Comparison of ENCODE assay signal across 9 cellular contexts in genomic region chr4:184805462-184806245, GRCh38. TPM values are rescaled to one million over a fixed set of nuclear protein-coding genes. Genes with fewer than 3 reads are reported as not detected.
DNase-seq lines count a peak whose midpoint lies in the region; ATAC-seq, FAIRE-seq and TF ChIP-seq lines count a peak whose summit lies in the region.
"Had no signal": no experiment of that assay in that cellular context is flagged by ENCODE, and none has a peak within 500 bp of the region (broad histone marks: within the 10 kb centered on the region; RNA-seq: fewer than 3 reads in every experiment).

No MANE protein-coding gene starts in this region.

- no peak overlapping the region for H3K9ac ChIP-seq in mammary epithelial cell (ENCODE audit: insufficient read depth, low read length)

- in situ Hi-C loops in mammary epithelial cell (cut with MboI; ENCODE audit: low sequenced_read_pairs in 2 of 2), result no loop called here

- peaks cover 44% of the 10 kb centered on the region for H3K4me1 ChIP-seq in mammary epithelial cell (ENCODE audit: insufficient read depth, low read length)

- H2AFZ ChIP-seq in mammary epithelial cell (ENCODE audit: low read depth, low read length), result no peak overlapping the region

- no peaks in the 10 kb centered on the region for H3K27me3 ChIP-seq in mammary epithelial cell (ENCODE audit: insufficient read depth, low read length)

- BruUV-seq in mammary epithelial cell (replicated peaks; lab: Mats Ljungman, UMichigan), result no TSS peak

- H4K20me1 ChIP-seq in mammary epithelial cell (ENCODE audit: insufficient read depth, low read length), result no peaks in the 10 kb centered on the region

- H3K9me3 ChIP-seq in mammary epithelial cell (replicated peaks; ENCODE audit: insufficient read depth, low read length), result no peaks in the 10 kb centered on the region

- intact Hi-C loops in mammary epithelial cell (cut with micrococcal nuclease), result no loop called here

- CTCF ChIA-PET in mammary epithelial cell (lab: Charles Lee; ENCODE audit: low non-redundant PET), result no interaction called here

- peak; percentile 30 for DNase-seq in DMS53 (lab: John Stamatoyannopoulos, UW)
- no peak for DNase-seq in DMS53 treated with DMSO at 0.1 percent for 48 hours (lab: John Stamatoyannopoulos, UW; ENCODE audit: unreplicated experiment)
- no peak for DNase-seq in mammary epithelial cell
- DNase-seq in midbrain (lab: John Stamatoyannopoulos, UW), result peak; percentile 70
- DNase-seq in NCI-H774 (lab: John Stamatoyannopoulos, UW), result no peak
- DNase-seq in activated CD4-positive, CD25-positive, alpha-beta regulatory T cell treated with anti-CD3 and anti-CD28 coated beads, Interleukin-2, amount 50 U/mL, for 72 hours, result no peak
- DNase-seq in H54 (ENCODE audit: insufficient read length, low spot score), result no peak

- no peak overlapping the region for H3K4me3 ChIP-seq in mammary epithelial cell (replicated peaks in 1 of 3; ENCODE audit: insufficient read depth in 1 of 3, low read depth in 2 of 3, low read length in 3 of 3)
- H3K4me3 ChIP-seq: SK-N-MC had no signal

- WGBS in mammary epithelial cell (ENCODE audit: low coverage, missing lambda C conversion rate), result 85% methylated on average over 12 of the region's 12 CpGs

- dilution Hi-C loops in mammary epithelial cell (cut with HindIII; ENCODE audit: low sequenced_read_pairs), result loop anchor here (5.0 kb wide), 1 partner anchor 58 kb away; no protein-coding TSS in a partner anchor

- H3K27ac ChIP-seq in mammary epithelial cell (ENCODE audit: insufficient read depth, low read depth, low read length), result no peak overlapping the region
- H3K27ac ChIP-seq: SK-N-MC had no signal

- TF ChIP-seq POLR2A in H54 (IDR thresholded peaks at IDR 0.05; ENCODE audit: low read depth, low read length), result no peak

- peak overlapping the region; percentile 40 for H3K4me2 ChIP-seq in mammary epithelial cell (ENCODE audit: insufficient read depth, low read depth, low read length)

- ATAC-seq in HG03575 (IDR thresholded peaks at IDR 0.05; ENCODE audit: extremely low read depth, insufficient number of reproducible peaks, low FRiP score, unreplicated experiment), result peak; percentile 50

- H3K36me3 ChIP-seq in mammary epithelial cell (ENCODE audit: insufficient read depth, low read length), result no peaks in the 10 kb centered on the region

- H3K79me2 ChIP-seq in mammary epithelial cell (ENCODE audit: insufficient read depth, low read length), result peaks cover 53% of the 10 kb centered on the region

- TF ChIP-seq CTCF in mammary epithelial cell (conservative IDR thresholded peaks at IDR 0.05 in 1 of 2, IDR thresholded peaks at IDR 0.05 in 1 of 2; ENCODE audit: extremely low read depth in 1 of 2, insufficient read depth in 1 of 2, low read depth in 1 of 2, low read length in 2 of 2), result no peak

- no peak for FAIRE-seq in H54 (lab: Jason Lieb, UNC)

RNA-seq across cellular contexts. Expression of gene ACSL1, which starts 20.1 kb away (rescaled TPM):
- total RNA-seq in mammary epithelial cell, result 100 to 1,000 TPM in 1 of 2 donors, 10 to 100 TPM in 1; 28.9 to 126 TPM
- polyA plus RNA-seq in mammary epithelial cell, result 27.6 TPM
- 45.5 TPM for polyA minus RNA-seq in mammary epithelial cell

Comparison
In these comparisons a context has a peak if more than half of its experiments do, and no peak if none do; other contexts are left out.
1. DNase-seq: peak in DMS53 (single experiment) and midbrain (single experiment); none in DMS53 treated with DMSO at 0.1 percent for 48 hours (single experiment), mammary epithelial cell (single experiment), NCI-H774 (single experiment), activated CD4-positive, CD25-positive, alpha-beta regulatory T cell treated with anti-CD3 and anti-CD28 coated beads, Interleukin-2, amount 50 U/mL, for 72 hours (single experiment) and H54 (single experiment).